36 cellular contexts compared by ENCODE assay signal in the genomic region with DNA sequence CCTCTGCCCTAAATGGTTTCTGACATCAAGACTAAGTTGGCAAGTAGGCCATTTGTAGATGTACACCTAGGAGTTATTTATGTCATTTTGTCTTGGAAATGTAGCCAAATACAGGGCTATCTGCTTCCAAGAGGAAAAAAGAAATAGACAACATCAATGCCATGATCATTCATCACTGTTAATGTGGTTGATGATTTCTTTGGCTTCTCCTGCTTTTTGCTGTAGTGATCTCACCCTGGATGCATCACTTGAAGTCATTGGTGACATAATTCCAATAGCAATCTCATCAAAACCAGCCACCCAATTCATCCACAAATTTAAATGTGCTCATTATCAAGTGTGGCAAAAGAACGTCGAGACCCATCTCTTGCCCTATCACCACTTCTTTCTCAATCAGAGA.
"Had no signal": no experiment of that assay in that cellular context is flagged by ENCODE, and none has a peak within 500 bp of the region (broad histone marks: within the 10 kb centered on the region; RNA-seq: fewer than 3 reads in every experiment).

No MANE protein-coding gene starts in this region.

- H3K4me1 ChIP-seq: adrenal gland, breast epithelium, colonic mucosa, gastrocnemius medialis had no signal

- H3K27ac Mint-ChIP-seq: activated CD4-positive, alpha-beta memory T cell treated with anti-CD3 and anti-CD28 coated beads, Interleukin-2, amount 10 ng/mL, durations not matched to agents 7 days and 5 days; activated CD4-positive, alpha-beta T cell treated with anti-CD3 and anti-CD28 coated beads for 36 hours; activated CD4-positive, alpha-beta T cell treated with anti-CD3 and anti-CD28 coated beads, Interleukin-2, amount 10 ng/mL, durations not matched to agents 7 days and 5 days; activated naive CD4-positive, alpha-beta T cell treated with anti-CD3 and anti-CD28 coated beads, Interleukin-2, amount 50 U/mL, for 24 hours; activated naive CD8-positive, alpha-beta T cell treated with anti-CD3 and anti-CD28 coated beads for 36 hours; activated naive CD8-positive, alpha-beta T cell treated with anti-CD3 and anti-CD28 coated beads, Interleukin-2, amount 50 U/mL, for 24 hours; activated T-cell treated with anti-CD3 and anti-CD28 coated beads, Interleukin-2, amount 50 U/mL, for 24 hours; activated T-cell treated with anti-CD3 and anti-CD28 coated beads, Interleukin-2, amount 50 U/mL, for 72 hours; brain; T-helper 17 cell; T-helper 2 cell treated with Interferon-gamma antibody and Interleukin-4, amounts not matched to agents 5 μg/mL and 100 μg/mL, for 36 hours had no signal

- H3K4me1 Mint-ChIP-seq: activated CD4-positive, alpha-beta memory T cell treated with anti-CD3 and anti-CD28 coated beads, Interleukin-2, amount 10 ng/mL, durations not matched to agents 7 days and 5 days; activated CD4-positive, alpha-beta T cell treated with anti-CD3 and anti-CD28 coated beads for 36 hours; activated CD4-positive, alpha-beta T cell treated with anti-CD3 and anti-CD28 coated beads, Interleukin-2, amount 10 ng/mL, durations not matched to agents 7 days and 5 days; activated naive CD4-positive, alpha-beta T cell treated with anti-CD3 and anti-CD28 coated beads, Interleukin-2, amount 50 U/mL, for 24 hours; activated naive CD8-positive, alpha-beta T cell treated with anti-CD3 and anti-CD28 coated beads for 36 hours; activated naive CD8-positive, alpha-beta T cell treated with anti-CD3 and anti-CD28 coated beads, Interleukin-2, amount 50 U/mL, for 24 hours; T-helper 17 cell had no signal

- H3K36me3 Mint-ChIP-seq: activated naive CD4-positive, alpha-beta T cell treated with anti-CD3 and anti-CD28 coated beads, Interleukin-2, amount 50 U/mL, for 24 hours; activated naive CD8-positive, alpha-beta T cell treated with anti-CD3 and anti-CD28 coated beads for 36 hours; brain had no signal

- H3K4me3 Mint-ChIP-seq: activated CD4-positive, alpha-beta memory T cell treated with anti-CD3 and anti-CD28 coated beads, Interleukin-2, amount 10 ng/mL, durations not matched to agents 7 days and 5 days; activated CD4-positive, alpha-beta T cell treated with anti-CD3 and anti-CD28 coated beads for 36 hours; activated CD4-positive, alpha-beta T cell treated with anti-CD3 and anti-CD28 coated beads, Interleukin-2, amount 10 ng/mL, durations not matched to agents 7 days and 5 days; activated naive CD4-positive, alpha-beta T cell treated with anti-CD3 and anti-CD28 coated beads, Interleukin-2, amount 50 U/mL, for 24 hours; activated naive CD8-positive, alpha-beta T cell treated with anti-CD3 and anti-CD28 coated beads for 36 hours; activated naive CD8-positive, alpha-beta T cell treated with anti-CD3 and anti-CD28 coated beads, Interleukin-2, amount 50 U/mL, for 24 hours; activated T-cell treated with anti-CD3 and anti-CD28 coated beads, Interleukin-2, amount 50 U/mL, for 24 hours; activated T-cell treated with anti-CD3 and anti-CD28 coated beads, Interleukin-2, amount 50 U/mL, for 72 hours; brain; T-helper 17 cell; T-helper 2 cell treated with Interferon-gamma antibody and Interleukin-4, amounts not matched to agents 5 μg/mL and 100 μg/mL, for 36 hours had no signal

- H3K27ac ChIP-seq: adrenal gland, breast epithelium, cardiac muscle cell, colonic mucosa, epithelial cell of prostate, gastrocnemius medialis, heart left ventricle had no signal

- H3K36me3 ChIP-seq: adrenal gland, breast epithelium, cardiac muscle cell, colonic mucosa, gastrocnemius medialis, heart left ventricle had no signal

- H3K27me3 Mint-ChIP-seq: activated CD4-positive, alpha-beta memory T cell treated with anti-CD3 and anti-CD28 coated beads, Interleukin-2, amount 10 ng/mL, durations not matched to agents 7 days and 5 days; activated CD4-positive, alpha-beta T cell treated with anti-CD3 and anti-CD28 coated beads for 36 hours; activated CD4-positive, alpha-beta T cell treated with anti-CD3 and anti-CD28 coated beads, Interleukin-2, amount 10 ng/mL, durations not matched to agents 7 days and 5 days; activated naive CD8-positive, alpha-beta T cell treated with anti-CD3 and anti-CD28 coated beads, Interleukin-2, amount 50 U/mL, for 24 hours; activated T-cell treated with anti-CD3 and anti-CD28 coated beads, Interleukin-2, amount 50 U/mL, for 24 hours; brain; T-helper 17 cell had no signal

- H3K4me3 ChIP-seq: adrenal gland, breast epithelium, cardiac muscle cell, colonic mucosa, gastrocnemius medialis, heart left ventricle had no signal

- H3K9me3 Mint-ChIP-seq: T-helper 2 cell treated with Interferon-gamma antibody and Interleukin-4, amounts not matched to agents 5 μg/mL and 100 μg/mL, for 36 hours had no signal

- H3K27me3 ChIP-seq: adrenal gland, breast epithelium, cardiac muscle cell, colonic mucosa, gastrocnemius medialis, heart left ventricle had no signal

- DNase-seq: activated CD4-positive, alpha-beta memory T cell treated with anti-CD3 and anti-CD28 coated beads, Interleukin-2, amount 10 ng/mL, durations not matched to agents 7 days and 5 days; activated CD4-positive, alpha-beta T cell treated with anti-CD3 and anti-CD28 coated beads for 36 hours; activated CD4-positive, alpha-beta T cell treated with anti-CD3 and anti-CD28 coated beads, Interleukin-2, amount 10 ng/mL, durations not matched to agents 7 days and 5 days; activated CD4-positive, alpha-beta T cell treated with anti-CD3 and anti-CD28 coated beads, Interleukin-2, amount 50 U/mL, for 4 hours; activated CD4-positive, CD25-positive, alpha-beta regulatory T cell; activated CD4-positive, CD25-positive, alpha-beta regulatory T cell treated with anti-CD3 and anti-CD28 coated beads, Interleukin-2, amount 50 U/mL, for 72 hours; activated CD8-positive, alpha-beta memory T cell treated with anti-CD3 and anti-CD28 coated beads, Interleukin-2, amount 50 U/mL, for 48 hours; activated gamma-delta T cell; activated naive CD4-positive, alpha-beta T cell treated with Interleukin-2 at 50 U/mL for 16 hours; activated naive CD8-positive, alpha-beta T cell treated with anti-CD3 and anti-CD28 coated beads for 36 hours; activated naive CD8-positive, alpha-beta T cell treated with anti-CD3 and anti-CD28 coated beads, Interleukin-2, amount 50 U/mL, for 24 hours; activated T-cell treated with anti-CD3 and anti-CD28 coated beads for 4 hours; activated T-cell treated with anti-CD3 and anti-CD28 coated beads, Interleukin-2, amount 50 U/mL, for 24 hours; activated T-cell treated with anti-CD3 and anti-CD28 coated beads, Interleukin-2, amount 50 U/mL, for 72 hours; adrenal gland; amygdala; aorta; central memory CD4-positive, alpha-beta T cell; cerebellar nuclear complex; colonic mucosa; effector CD8-positive, alpha-beta T cell; foreskin fibroblast; gastrocnemius medialis; glutamatergic neuron; heart left ventricle; T-helper 1 cell; T-helper 17 cell; T1000 had no signal

- FAIRE-seq: endometrium, endothelial cell of umbilical vein had no signal

- H3K9me3 ChIP-seq: adrenal gland, breast epithelium, colonic mucosa, gastrocnemius medialis, heart left ventricle had no signal
